Comparison of ENCODE assay signal across 1 cellular context in genomic region chr17:65131946-65132345, GRCh38.
TF ChIP-seq lines count a peak whose summit lies in the region.

No MANE protein-coding gene starts in this region.

TF ChIP-seq in HEK293, 187 proteins besides CTCF, POLR2A, EP300 and RAD21 (continued from another document):
- no peak for TF ChIP-seq ZBTB26 (tag by site-specific recombination; optimal IDR thresholded peaks at IDR 0.05)
TF ChIP-seq in HEK293: peak in this region for 2.
